1 cellular context compared by ENCODE assay signal in genomic region chr19:18373407-18373891, GRCh38.
A peak's percentile ranks its signal among the peaks of the same experiment; 100 is the strongest.
TF ChIP-seq lines count a peak whose summit lies in the region.

No MANE protein-coding gene starts in this region.

TF ChIP-seq in K562, 482 proteins besides CTCF, POLR2A, EP300 and RAD21 (continued from another document and continues in another):
- TF ChIP-seq HES1 (IDR thresholded peaks at IDR 0.05; ENCODE audit: low read depth) (no peak), E2F8 (IDR thresholded peaks at IDR 0.05; ENCODE audit: low read depth, partially characterized antibody) (no peak), PRMT5 (CRISPR knock-in tag; IDR thresholded peaks at IDR 0.05) (no peak), MCM7 (IDR thresholded peaks at IDR 0.05) (no peak), MTA3 (IDR thresholded peaks at IDR 0.05; ENCODE audit: borderline replicate concordance) (no peak), ZBTB34 (CRISPR knock-in tag; IDR thresholded peaks at IDR 0.05) (no peak), RBFOX2 (IDR thresholded peaks at IDR 0.05; ENCODE audit: low read depth, low read length) (no peak), MTF1 (CRISPR knock-in tag; IDR thresholded peaks at IDR 0.05; ENCODE audit: borderline replicate concordance) (no peak), BMI1 (IDR thresholded peaks at IDR 0.05; ENCODE audit: low read length) (no peak), NR4A1 (CRISPR knock-in tag; IDR thresholded peaks at IDR 0.05) (0 out of 2 replicates have a peak, but pooled peaks have one; percentile 11), NR4A1 (tag; IDR thresholded peaks at IDR 0.05) (no peak), THAP12 (CRISPR knock-in tag; IDR thresholded peaks at IDR 0.05) (no peak), EWSR1 (IDR thresholded peaks at IDR 0.05; ENCODE audit: borderline replicate concordance, low read depth, partially characterized antibody) (no peak), SRF (CRISPR knock-in tag; IDR thresholded peaks at IDR 0.05) (no peak), MBD1 (CRISPR knock-in tag; IDR thresholded peaks at IDR 0.05) (no peak), CBFB (CRISPR knock-in tag; IDR thresholded peaks at IDR 0.05) (no peak), PHF21A (IDR thresholded peaks at IDR 0.05; ENCODE audit: borderline replicate concordance, low read depth) (no peak), IRF2 (CRISPR knock-in tag; IDR thresholded peaks at IDR 0.05) (no peak), CREBBP (IDR thresholded peaks at IDR 0.05; ENCODE audit: low read depth, low read length) (no peak), SMARCC2 (IDR thresholded peaks at IDR 0.05; ENCODE audit: low read depth) (no peak), HCFC1 (IDR thresholded peaks at IDR 0.05; ENCODE audit: low read depth, low read length) (no peak), PATZ1 (CRISPR knock-in tag; IDR thresholded peaks at IDR 0.05; ENCODE audit: borderline replicate concordance) (no peak), BCOR (IDR thresholded peaks at IDR 0.05) (peak; percentile 21), POLR3G (IDR thresholded peaks at IDR 0.05; ENCODE audit: extremely low read depth, insufficient read length, insufficient replicate concordance) (no peak), ZNF696 (CRISPR knock-in tag; conservative IDR thresholded peaks at IDR 0.05) (no peak), CBX8 (IDR thresholded peaks at IDR 0.05; ENCODE audit: borderline replicate concordance, extremely low read depth, low read depth, low read length, poor library complexity, severe bottlenecking) (no peak), FOXP1 (CRISPR knock-in tag; IDR thresholded peaks at IDR 0.05) (no peak), SAFB (IDR thresholded peaks at IDR 0.05; ENCODE audit: borderline replicate concordance, low read depth, low read length) (no peak), SNAPC5 (CRISPR knock-in tag; IDR thresholded peaks at IDR 0.05) (no peak), NRF1 (conservative IDR thresholded peaks at IDR 0.05 in 1 of 2, IDR thresholded peaks at IDR 0.05 in 1 of 2) (no peak), ZNF263 (CRISPR knock-in tag; IDR thresholded peaks at IDR 0.05; ENCODE audit: borderline replicate concordance) (no peak), MAFF (IDR thresholded peaks at IDR 0.05; ENCODE audit: low read length) (no peak), FOXA1 (IDR thresholded peaks at IDR 0.05; ENCODE audit: borderline replicate concordance) (no peak), DPF2 (IDR thresholded peaks at IDR 0.05) (no peak), RCOR1 (IDR thresholded peaks at IDR 0.05; ENCODE audit: borderline replicate concordance in 1 of 2, low read depth in 2 of 2, low read length in 2 of 2) (0 out of 4 replicates have a peak, but pooled peaks of 1 of the 2 experiments have one; percentile 10), COPS2 (conservative IDR thresholded peaks at IDR 0.05) (no peak), ZFP30 (CRISPR knock-in tag; IDR thresholded peaks at IDR 0.05; ENCODE audit: borderline replicate concordance) (no peak), YBX1 (IDR thresholded peaks at IDR 0.05) (no peak), TEAD4 (IDR thresholded peaks at IDR 0.05; ENCODE audit: low read length) (no peak), TEAD4 (CRISPR knock-in tag; IDR thresholded peaks at IDR 0.05; ENCODE audit: borderline replicate concordance) (no peak), MCM5 (IDR thresholded peaks at IDR 0.05; ENCODE audit: low read depth) (no peak), DLX4 (CRISPR knock-in tag; IDR thresholded peaks at IDR 0.05) (no peak), ATF2 (CRISPR knock-in tag; IDR thresholded peaks at IDR 0.05) (no peak), MBD2 (IDR thresholded peaks at IDR 0.05; ENCODE audit: borderline replicate concordance, low read depth) (no peak), ARHGAP35 (IDR thresholded peaks at IDR 0.05; ENCODE audit: partially characterized antibody) (no peak), PHB (CRISPR knock-in tag; IDR thresholded peaks at IDR 0.05) (no peak), TSC22D4 (tag; IDR thresholded peaks at IDR 0.05) (no peak), ZC3H4 (CRISPR knock-in tag; IDR thresholded peaks at IDR 0.05; ENCODE audit: borderline replicate concordance) (no peak), GABPB2 (CRISPR knock-in tag; conservative IDR thresholded peaks at IDR 0.05) (no peak), ZNF449 (CRISPR knock-in tag; IDR thresholded peaks at IDR 0.05) (no peak), KDM1A (IDR thresholded peaks at IDR 0.05) (peak in 1 of 2 experiments; percentile 10; a peak in 2 of 4 replicates), RB1 (IDR thresholded peaks at IDR 0.05; ENCODE audit: low read depth) (no peak), ZBTB8A (IDR thresholded peaks at IDR 0.05; ENCODE audit: partially characterized antibody) (no peak), KLF10 (CRISPR knock-in tag; IDR thresholded peaks at IDR 0.05) (0 out of 2 replicates have a peak, but pooled peaks have one; percentile 52), ZFP36 (IDR thresholded peaks at IDR 0.05; ENCODE audit: low read depth, low read length, partially characterized antibody) (peak; percentile 84), TOE1 (IDR thresholded peaks at IDR 0.05; ENCODE audit: borderline replicate concordance) (0 out of 2 replicates have a peak, but pooled peaks have one; percentile 1), TOE1 (CRISPR knock-in tag; IDR thresholded peaks at IDR 0.05; ENCODE audit: borderline replicate concordance, low read depth) (no peak), NBN (IDR thresholded peaks at IDR 0.05; ENCODE audit: low read depth) (no peak), ZNF512 (tag; IDR thresholded peaks at IDR 0.05) (no peak), HOXB6 (CRISPR knock-in tag; IDR thresholded peaks at IDR 0.05; ENCODE audit: borderline replicate concordance) (no peak)
